Comparison of ENCODE assay signal across 8 cellular contexts in the genomic region with DNA sequence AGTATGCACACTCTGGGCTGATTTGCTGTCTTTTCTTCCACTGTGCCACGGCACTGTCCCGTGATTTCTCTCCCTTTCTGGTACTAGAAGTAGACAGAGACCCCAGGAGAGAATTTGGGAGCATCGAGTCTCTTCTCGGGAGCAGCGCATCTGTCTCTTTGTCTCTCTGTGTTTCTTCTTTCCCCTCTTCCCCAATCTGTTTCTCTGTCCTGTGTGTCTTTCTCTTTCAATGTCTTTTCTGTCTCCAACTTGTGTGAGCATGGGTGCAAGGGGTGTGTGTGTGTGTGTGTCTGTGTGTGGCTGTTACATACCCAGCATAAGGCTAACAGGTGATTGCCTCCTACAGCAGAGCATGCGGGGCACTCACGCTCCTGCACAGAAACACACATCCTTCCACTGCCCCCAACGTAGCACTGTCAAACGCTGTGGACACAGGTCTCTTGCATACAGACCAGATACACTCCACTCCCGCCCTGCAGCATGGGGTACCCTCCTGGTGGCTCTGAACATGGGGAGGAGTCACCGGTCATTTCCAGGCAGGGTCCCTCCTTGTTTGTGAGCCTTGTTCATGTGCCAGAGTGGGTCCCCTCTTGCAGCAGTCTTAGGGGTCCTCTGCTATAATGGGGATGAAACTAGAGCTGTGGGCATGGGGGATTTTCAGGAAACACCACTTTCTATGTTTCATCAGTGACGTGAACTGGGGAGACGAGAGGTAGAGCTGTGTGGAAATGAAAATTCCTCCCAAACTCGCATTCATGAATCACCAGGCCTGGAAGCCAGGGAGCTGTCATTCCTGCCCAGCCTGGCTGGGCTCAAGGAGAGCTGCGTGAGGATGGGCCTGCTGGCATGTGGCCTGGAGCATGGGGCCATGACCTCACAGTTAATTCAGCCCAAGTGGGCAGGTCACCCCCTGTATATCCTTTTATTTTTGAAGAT. TPM values are rescaled to one million over a fixed set of nuclear protein-coding genes. Genes with fewer than 3 reads are reported as not detected.
DNase-seq lines count a peak whose midpoint lies in the region; ATAC-seq and TF ChIP-seq lines count a peak whose summit lies in the region.

No MANE protein-coding gene starts in this region.

- peaks cover 20% of the 10 kb centered on the region for H3K4me1 ChIP-seq in muscle layer of colon (ENCODE audit: insufficient read depth, low read length)

- no peaks in the 10 kb centered on the region for H3K9me3 ChIP-seq in muscle layer of colon (ENCODE audit: low read length)

- peak overlapping the region; percentile 28 for H3K4me3 ChIP-seq in AG09309 (ENCODE audit: control insufficient read depth, low read depth, low read length)
- peak overlapping the region; percentile 69 for H3K4me3 ChIP-seq in coronary artery
- H3K4me3 ChIP-seq in muscle layer of colon (ENCODE audit: low read depth in 1 of 2, low read length in 2 of 2): peak overlapping the region; percentile 4 to 32

- no peaks in the 10 kb centered on the region for H3K36me3 ChIP-seq in muscle layer of colon (ENCODE audit: insufficient read depth, low read length)

- peaks cover 6 to 20% of the 10 kb centered on the region in 2 donors for H3K27me3 ChIP-seq in muscle layer of colon (ENCODE audit: control insufficient read depth in 1 of 2, insufficient read depth in 2 of 2, low read length in 2 of 2)

- no peak for ATAC-seq in GM18909 (IDR thresholded peaks at IDR 0.05; ENCODE audit: poor library complexity, unreplicated experiment)

- TF ChIP-seq CTCF in AG09309 (IDR thresholded peaks at IDR 0.05; ENCODE audit: control insufficient read depth, insufficient read depth, low read depth, low read length, missing control alignments) (no peak), coronary artery (IDR thresholded peaks at IDR 0.05) (no peak)

- DNase-seq in AG09309 (ENCODE audit: low read depth) (peak; percentile 71), M059J (ENCODE audit: low read depth) (peak; percentile 90), coronary artery (ENCODE audit: low spot score) (no peak), UCSD-AML1 (lab: John Stamatoyannopoulos, UW; ENCODE audit: unreplicated experiment) (no peak), OCI-M2 (lab: John Stamatoyannopoulos, UW; ENCODE audit: unreplicated experiment) (no peak), ecto neural progenitor cell (ENCODE audit: low spot score) (no peak)

- no peak overlapping the region for H3K9ac ChIP-seq in muscle layer of colon (ENCODE audit: low read length)

- H3K27ac ChIP-seq in coronary artery: no peak overlapping the region
- H3K27ac ChIP-seq in muscle layer of colon (ENCODE audit: low read depth, low read length): no peak overlapping the region

RNA-seq across cellular contexts. Expression of gene ADAMTS14, which starts 1.0 kb away (rescaled TPM):
- 0.69 and 1.2 TPM in 2 replicates for total RNA-seq in M059J (2014; rRNA removed; shearing (Covaris generic))

Comparison
In these comparisons a context has a peak if more than half of its experiments do, and no peak if none do; other contexts are left out.
1. DNase-seq: peak in AG09309 (single experiment) and M059J (single experiment); none in coronary artery (single experiment), UCSD-AML1 (single experiment), OCI-M2 (single experiment) and ecto neural progenitor cell (single experiment).
2. H3K4me3 ChIP-seq: peak in every context shown above with its lines; median percentile 69 in coronary artery; 28 in AG09309; 18 in muscle layer of colon.